In genomic region chr3:16148213-16148612, GRCh38 we compare ENCODE assay signal across 16 cellular contexts. TPM values are rescaled to one million over a fixed set of nuclear protein-coding genes. Genes with fewer than 3 reads are reported as not detected.
DNase-seq lines count a peak whose midpoint lies in the region; TF ChIP-seq lines count a peak whose summit lies in the region.
"Had no signal": no experiment of that assay in that cellular context is flagged by ENCODE, and none has a peak within 500 bp of the region (broad histone marks: within the 10 kb centered on the region; RNA-seq: fewer than 3 reads in every experiment).

No MANE protein-coding gene starts in this region.

- H3K4me3 ChIP-seq in SJSA1 (no peak overlapping the region), endodermal cell (ENCODE audit: low read length) (no peak overlapping the region), tibial artery (no peak overlapping the region)
- H3K4me3 ChIP-seq: body of pancreas, PC-9 had no signal

- H3K4me3 Mint-ChIP-seq in endodermal cell (no peak overlapping the region), neural crest cell (no peak overlapping the region)
- H3K4me3 Mint-ChIP-seq: activated naive CD4-positive, alpha-beta T cell treated with anti-CD3 and anti-CD28 coated beads, Interleukin-2, amount 10 ng/mL, durations not matched to agents 7 days and 5 days; stimulated activated naive CD8-positive, alpha-beta T cell treated with anti-CD3 and anti-CD28 coated beads, Interleukin-15, amount 100 ng/mL, for 72 hours; T-helper 2 cell treated with Interferon-gamma antibody and Interleukin-4, amounts not matched to agents 5 μg/mL and 100 μg/mL, for 36 hours had no signal

- H3K27me3 Mint-ChIP-seq in endodermal cell (ENCODE audit: insufficient read depth) (peaks cover 6% of the 10 kb centered on the region), neural crest cell (ENCODE audit: low read depth) (no peaks in the 10 kb centered on the region)

- TF ChIP-seq CTCF in endodermal cell (conservative IDR thresholded peaks at IDR 0.05) (no peak), neural crest cell (conservative IDR thresholded peaks at IDR 0.05) (no peak), tibial artery (IDR thresholded peaks at IDR 0.05) (no peak)

- no peaks in the 10 kb centered on the region for H3K9me3 ChIP-seq in SJSA1 (replicated peaks)
- peaks cover 42% of the 10 kb centered on the region for H3K9me3 ChIP-seq in endodermal cell (ENCODE audit: control insufficient read depth, low read length)
- no peaks in the 10 kb centered on the region for H3K9me3 ChIP-seq in tibial artery
- H3K9me3 ChIP-seq: body of pancreas had no signal

- H3K27ac ChIP-seq in SJSA1 (peak overlapping the region; percentile 42; the same call in 1 of the 2 replicates), endodermal cell (ENCODE audit: low read depth, low read length) (no peak overlapping the region), tibial artery (peak overlapping the region; percentile 36 to 48)
- H3K27ac ChIP-seq: body of pancreas, PC-9 had no signal

- no peak overlapping the region for H3K9ac ChIP-seq in endodermal cell (ENCODE audit: extremely low read depth, low read length, poor library complexity, severe bottlenecking)

- H3K4me1 Mint-ChIP-seq in endodermal cell (no peaks in the 10 kb centered on the region), neural crest cell (no peaks in the 10 kb centered on the region)
- H3K4me1 Mint-ChIP-seq: CD8-positive, alpha-beta memory T cell; stimulated activated naive CD8-positive, alpha-beta T cell treated with anti-CD3 and anti-CD28 coated beads, Interleukin-15, amount 100 ng/mL, for 72 hours had no signal

- H3K4me1 ChIP-seq in SJSA1 (replicated peaks) (peaks cover 67% of the 10 kb centered on the region), endodermal cell (ENCODE audit: control insufficient read depth, insufficient read depth, low read length) (no peaks in the 10 kb centered on the region), tibial artery (peaks cover 0 to 10% (median 4%) of the 10 kb centered on the region in 4 donors)
- H3K4me1 ChIP-seq: body of pancreas had no signal

- H3K36me3 ChIP-seq in SJSA1 (no peaks in the 10 kb centered on the region), endodermal cell (ENCODE audit: control insufficient read depth, insufficient read depth, low read length) (no peaks in the 10 kb centered on the region), tibial artery (no peaks in the 10 kb centered on the region)

- H3K36me3 Mint-ChIP-seq in endodermal cell (ENCODE audit: low read depth): peaks cover 3% of the 10 kb centered on the region
- H3K36me3 Mint-ChIP-seq in neural crest cell (ENCODE audit: low read depth): no peaks in the 10 kb centered on the region
- H3K36me3 Mint-ChIP-seq: activated naive CD4-positive, alpha-beta T cell treated with anti-CD3 and anti-CD28 coated beads, Interleukin-2, amount 10 ng/mL, durations not matched to agents 7 days and 5 days had no signal

- H3K27me3 ChIP-seq in SJSA1 (replicated peaks) (no peaks in the 10 kb centered on the region), endodermal cell (ENCODE audit: control insufficient read depth, insufficient read depth, low read length, poor library complexity, severe bottlenecking) (no peaks in the 10 kb centered on the region), tibial artery (no peaks in the 10 kb centered on the region)
- H3K27me3 ChIP-seq: body of pancreas had no signal

- H3K27ac Mint-ChIP-seq in endodermal cell (no peak overlapping the region), neural crest cell (ENCODE audit: unreplicated experiment) (peak overlapping the region; percentile 19)
- H3K27ac Mint-ChIP-seq: activated naive CD4-positive, alpha-beta T cell treated with anti-CD3 and anti-CD28 coated beads, Interleukin-2, amount 10 ng/mL, durations not matched to agents 7 days and 5 days; CD8-positive, alpha-beta memory T cell; stimulated activated naive CD8-positive, alpha-beta T cell treated with anti-CD3 and anti-CD28 coated beads, Interleukin-15, amount 100 ng/mL, for 72 hours; T-helper 2 cell treated with Interferon-gamma antibody and Interleukin-4, amounts not matched to agents 5 μg/mL and 100 μg/mL, for 36 hours had no signal

- H3K9me3 Mint-ChIP-seq in endodermal cell: peaks cover 52% of the 10 kb centered on the region
- H3K9me3 Mint-ChIP-seq in neural crest cell: peaks cover 7% of the 10 kb centered on the region

- 91 to 94% methylated on average over 4 to 6 of the region's 6 CpGs for WGBS in endodermal cell (ENCODE audit: insufficient coverage in 1 of 2, insufficient read length in 1 of 2), 2 experiments

- intact Hi-C loops in tibial artery (cut with DNase I; ENCODE audit: low total_unique reads): no loop called here

- DNase-seq in SJSA1 (ENCODE audit: low read depth in 1 of 2, low spot score in 2 of 2): no peak
- peak; percentile 7 for DNase-seq in endodermal cell
- no peak for DNase-seq in neural crest cell (ENCODE audit: low read depth, low spot score)
- no peak for DNase-seq in tibial artery
- DNase-seq in DMS79 treated with DMSO at 0.1 percent for 48 hours (lab: John Stamatoyannopoulos, UW): no peak
- DNase-seq in NCI-H1436 treated with DMSO at 0.1 percent for 48 hours (lab: John Stamatoyannopoulos, UW): no peak
- DNase-seq in stimulated activated CD4-positive, alpha-beta T cell treated with anti-CD3 and anti-CD28 coated beads, Interleukin-1b, Interleukin-23, amount 100 ng/mL, for 48 hours: no peak
- DNase-seq: activated CD4-positive, alpha-beta T cell treated with anti-CD3 and anti-CD28 coated beads, Interleukin-2, amount 50 U/mL, for 48 hours; activated naive CD4-positive, alpha-beta T cell treated with anti-CD3 and anti-CD28 coated beads, Interleukin-2, amount 10 ng/mL, durations not matched to agents 7 days and 5 days; activated T-cell treated with anti-CD3 and anti-CD28 coated beads, Interleukin-2, amount 50 U/mL, for 1 hour; CD8-positive, alpha-beta memory T cell; PC-9; stimulated activated CD4-positive, alpha-beta T cell treated with anti-CD3 and anti-CD28 coated beads, Interleukin-2, amount 100 ng/mL, for 24 hours; stimulated activated naive CD8-positive, alpha-beta T cell treated with anti-CD3 and anti-CD28 coated beads, Interleukin-15, amount 100 ng/mL, for 72 hours had no signal

RNA-seq across cellular contexts. Expression of gene GALNT15, which starts 26.3 kb away (rescaled TPM):
- total RNA-seq in SJSA1 (2014; rRNA removed; shearing (Covaris generic)): 1.3 and 2.1 TPM in 2 replicates
- total RNA-seq in endodermal cell: under 1 TPM in 1 of 2 donors, not detected in 1; 0.13 TPM
- polyA plus RNA-seq in endodermal cell (2013, experiment 1 of 2): 0.11 TPM
- 0.08 TPM for polyA plus RNA-seq in endodermal cell (2013, experiment 2 of 2)
- total RNA-seq in neural crest cell: not detected in 2 replicates
- total RNA-seq: CD8-positive, alpha-beta memory T cell; PC-9 had no signal
- polyA plus RNA-seq: CD8-positive, alpha-beta memory T cell had no signal
